Comparison of ENCODE assay signal across 18 cellular contexts in the genomic region with DNA sequence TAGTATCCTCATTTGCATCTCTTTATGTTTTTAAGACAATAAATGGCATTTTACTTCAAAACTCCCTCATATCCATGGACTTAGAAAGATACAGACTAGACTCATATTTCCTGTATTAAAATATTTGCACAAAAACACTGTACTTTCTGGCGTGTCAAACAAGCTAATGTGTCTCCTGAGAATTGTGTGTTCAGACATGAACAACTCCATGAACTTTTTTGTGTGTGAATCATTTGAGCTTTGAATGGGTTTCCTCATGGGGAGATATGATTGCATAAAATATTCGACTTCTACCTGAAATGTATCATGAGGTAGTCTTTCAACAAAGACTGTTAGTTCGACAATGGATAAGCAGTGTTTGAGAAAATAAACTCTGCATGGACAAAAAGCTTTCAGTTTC. TPM values are rescaled to one million over a fixed set of nuclear protein-coding genes. Genes with fewer than 3 reads are reported as not detected.
DNase-seq lines count a peak whose midpoint lies in the region; ATAC-seq, FAIRE-seq and TF ChIP-seq lines count a peak whose summit lies in the region.
"Had no signal": no experiment of that assay in that cellular context is flagged by ENCODE, and none has a peak within 500 bp of the region (broad histone marks: within the 10 kb centered on the region; RNA-seq: fewer than 3 reads in every experiment).

No MANE protein-coding gene starts in this region.

- H3K9me3 Mint-ChIP-seq in osteocyte (ENCODE audit: unreplicated experiment): no peaks in the 10 kb centered on the region
- H3K9me3 Mint-ChIP-seq: CD4-positive, alpha-beta T cell had no signal

- intact Hi-C loops in left ventricle myocardium superior (cut with micrococcal nuclease) (no loop called here), Right ventricle myocardium inferior (cut with DNase I) (no loop called here)

- no peak for TF ChIP-seq CTCF in osteocyte (IDR thresholded peaks at IDR 0.05)

- peak; percentile 52 for ATAC-seq in left ventricle myocardium superior
- no peak for ATAC-seq in Right ventricle myocardium inferior
- ATAC-seq in GM18520 (IDR thresholded peaks at IDR 0.05; ENCODE audit: unreplicated experiment): no peak
- ATAC-seq: K562 had no signal

- H3K27ac Mint-ChIP-seq in osteocyte (ENCODE audit: unreplicated experiment): peak overlapping the region; percentile 78
- H3K27ac Mint-ChIP-seq: B cell; CD4-positive, alpha-beta T cell had no signal

- peaks cover 87% of the 10 kb centered on the region for H3K4me1 Mint-ChIP-seq in osteocyte (ENCODE audit: unreplicated experiment)
- H3K4me1 Mint-ChIP-seq: B cell had no signal

- H3K36me3 Mint-ChIP-seq in osteocyte (ENCODE audit: unreplicated experiment): no peaks in the 10 kb centered on the region

- no peak for TF ChIP-seq POLR2A in GM12892 (IDR thresholded peaks at IDR 0.05; ENCODE audit: low read depth, low read length)

- DNase-seq in left ventricle myocardium superior (no peak), Right ventricle myocardium inferior (ENCODE audit: missing footprints) (no peak), epithelial cell of prostate (ENCODE audit: low read depth, low spot score) (peak; percentile 26), osteocyte (ENCODE audit: extremely low spot score, unreplicated experiment) (no peak), GM12892 (ENCODE audit: insufficient read length) (no peak)
- no peak for DNase-seq in activated CD4-positive, alpha-beta T cell treated with anti-CD3 and anti-CD28 coated beads for 4 hours
- DNase-seq: CD4-positive, alpha-beta T cell; HCEC 1CT; NCI-H1092; NCI-H446 treated with DMSO at 0.1 percent for 48 hours; Peyer's patch had no signal

- H3K27ac ChIP-seq in epithelial cell of prostate: no peak overlapping the region
- H3K27ac ChIP-seq: HL-60, Peyer's patch had no signal

- no peak for FAIRE-seq in GM12892 (lab: Jason Lieb, UNC)
- FAIRE-seq: G401.6, GM12891, K562 had no signal

- H3K27me3 Mint-ChIP-seq in osteocyte (ENCODE audit: unreplicated experiment): no peaks in the 10 kb centered on the region

- peak overlapping the region; percentile 14 for H3K4me3 Mint-ChIP-seq in osteocyte (ENCODE audit: unreplicated experiment)
- H3K4me3 Mint-ChIP-seq: B cell; CD4-positive, alpha-beta T cell had no signal

RNA-seq across cellular contexts. Expression of a gene that starts 58.8 kb away (rescaled TPM):
- total RNA-seq in left ventricle myocardium superior (0.42 TPM), Right ventricle myocardium inferior (0.30 TPM), osteocyte (1.2 and 1.3 TPM in 2 replicates)
- not detected for polyA plus RNA-seq in GM12892 (2012; ENCODE audit: missing spikeins)
- total RNA-seq: M059J had no signal
- polyA plus RNA-seq: K562 had no signal
